23 cellular contexts compared by ENCODE assay signal in the genomic region with DNA sequence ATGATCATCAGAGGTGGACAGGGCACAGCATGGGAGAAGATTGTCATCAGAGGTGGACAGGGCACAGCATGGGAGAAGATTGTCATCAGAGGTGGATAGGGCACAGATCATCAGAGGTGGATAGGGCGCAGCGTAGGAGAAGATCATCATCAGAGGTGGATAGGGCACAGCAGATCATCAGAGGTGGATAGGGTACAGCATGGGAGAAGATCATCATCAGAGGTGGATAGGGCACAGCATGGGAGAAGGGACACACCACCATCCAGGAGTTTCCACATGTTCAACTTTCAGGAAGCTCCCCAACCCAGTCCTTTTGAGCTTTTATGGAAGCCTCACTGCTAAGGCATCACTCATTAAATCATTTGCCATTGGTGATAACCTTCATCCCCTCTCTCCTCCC.
"Had no signal": no experiment of that assay in that cellular context is flagged by ENCODE, and none has a peak within 500 bp of the region (broad histone marks: within the 10 kb centered on the region; RNA-seq: fewer than 3 reads in every experiment).

No MANE protein-coding gene starts in this region.

- H3K4me2 ChIP-seq: hepatocyte, neural progenitor cell had no signal

- H3K9ac ChIP-seq: neural progenitor cell had no signal

- H3K4me3 ChIP-seq: colonic mucosa, esophagus muscularis mucosa, gastroesophageal sphincter, heart left ventricle, hepatocyte, neural progenitor cell, prostate gland, right atrium auricular region, sigmoid colon, suprapubic skin, thyroid gland had no signal

- H3K27me3 ChIP-seq: colonic mucosa, esophagus muscularis mucosa, foreskin keratinocyte, gastroesophageal sphincter, heart left ventricle, hepatocyte, neural progenitor cell, right atrium auricular region, sigmoid colon, suprapubic skin, thyroid gland had no signal

- H3K9me3 ChIP-seq: colonic mucosa, prostate gland, thyroid gland had no signal

- H2AFZ ChIP-seq: hepatocyte, neural progenitor cell had no signal

- DNase-seq: colonic mucosa; effector memory CD4-positive, alpha-beta T cell; heart left ventricle; kidney; mesenchymal stem cell; naive thymus-derived CD4-positive, alpha-beta T cell; nucleus accumbens; sigmoid colon; stimulated activated CD4-positive, alpha-beta T cell treated with anti-CD3 and anti-CD28 coated beads, Interleukin-2, amount 100 ng/mL, for 24 hours; stimulated activated CD4-positive, alpha-beta T cell treated with anti-CD3 and anti-CD28 coated beads, Interleukin-4, amount 100 ng/mL, for 24 hours; thyroid gland had no signal

- H3K36me3 ChIP-seq: colonic mucosa, esophagus muscularis mucosa, gastroesophageal sphincter, heart left ventricle, neural progenitor cell, prostate gland, right atrium auricular region, sigmoid colon, suprapubic skin, thyroid gland had no signal

- H3K27ac ChIP-seq: esophagus muscularis mucosa, foreskin keratinocyte, gastroesophageal sphincter, heart left ventricle, hepatocyte, neural progenitor cell, prostate gland, right atrium auricular region, sigmoid colon, suprapubic skin, thyroid gland had no signal

- ATAC-seq: foreskin keratinocyte; gastroesophageal sphincter; heart left ventricle; left lobe of liver; naive thymus-derived CD4-positive, alpha-beta T cell; stimulated activated effector memory CD8-positive, alpha-beta T cell treated with anti-CD3 and anti-CD28 coated beads, Interleukin-12 subunit alpha, Interleukin-12 subunit beta, amount 100 ng/mL, for 72 hours had no signal

- H3K4me1 ChIP-seq: colonic mucosa, esophagus muscularis mucosa, foreskin keratinocyte, gastroesophageal sphincter, heart left ventricle, neural progenitor cell, prostate gland, right atrium auricular region, sigmoid colon, suprapubic skin, thyroid gland had no signal

- FAIRE-seq: endothelial cell of umbilical vein, kidney, urothelium cell line had no signal
